In genomic region chr5:33297760-33298216, GRCh38 we compare ENCODE assay signal across 15 cellular contexts.
DNase-seq lines count a peak whose midpoint lies in the region; TF ChIP-seq lines count a peak whose summit lies in the region.
"Had no signal": no experiment of that assay in that cellular context is flagged by ENCODE, and none has a peak within 500 bp of the region (broad histone marks: within the 10 kb centered on the region; RNA-seq: fewer than 3 reads in every experiment).

No MANE protein-coding gene starts in this region.

- H3K4me3 ChIP-seq in fibroblast of villous mesenchyme (ENCODE audit: low read depth, low read length) (peak overlapping the region; percentile 24), testis (peak overlapping the region; percentile 26 to 42)

- H3K9me3 ChIP-seq in testis = no peaks in the 10 kb centered on the region

- H3K4me1 ChIP-seq in testis = peaks cover 12% of the 10 kb centered on the region

- no peaks in the 10 kb centered on the region for H3K36me3 ChIP-seq in testis (ENCODE audit: low read depth, missing control alignments)

- 67 to 78% methylated on average over 23 of the region's 23 CpGs for WGBS in testis, 2 donors

- H3K36me3 Mint-ChIP-seq in activated CD4-positive, alpha-beta T cell treated with anti-CD3 and anti-CD28 coated beads, Interleukin-2, amount 10 ng/mL, durations not matched to agents 24 days and 14 days (ENCODE audit: low read depth) = no peaks in the 10 kb centered on the region
- H3K36me3 Mint-ChIP-seq: activated CD4-positive, alpha-beta memory T cell treated with anti-CD3 and anti-CD28 coated beads for 36 hours had no signal

- intact Hi-C loops in activated CD4-positive, alpha-beta T cell treated with anti-CD3 and anti-CD28 coated beads, Interleukin-2, amount 10 ng/mL, durations not matched to agents 24 days and 14 days (cut with micrococcal nuclease) = no loop called here
- intact Hi-C loops in testis (cut with DNase I; ENCODE audit: low total_unique reads) = no loop called here

- no peak for TF ChIP-seq POLR2A in testis (IDR thresholded peaks at IDR 0.05)

- TF ChIP-seq CTCF in fibroblast of villous mesenchyme (IDR thresholded peaks at IDR 0.05; ENCODE audit: insufficient read depth, low read depth, low read length) (peak; percentile 64), testis (IDR thresholded peaks at IDR 0.05) (peak in 2 of 3 experiments; percentile 22 to 38)

- H3K27me3 ChIP-seq in testis = no peaks in the 10 kb centered on the region

- no peak overlapping the region for H3K27ac Mint-ChIP-seq in activated CD4-positive, alpha-beta T cell treated with anti-CD3 and anti-CD28 coated beads, Interleukin-2, amount 10 ng/mL, durations not matched to agents 24 days and 14 days
- H3K27ac Mint-ChIP-seq: activated CD4-positive, alpha-beta memory T cell treated with anti-CD3 and anti-CD28 coated beads for 36 hours; activated T-helper 2 cell treated with anti-CD3 and anti-CD28 coated beads, Interferon-gamma antibody, Interleukin-2, Interleukin-4, amounts not matched to agents 10 μg/mL and 5 μg/mL and 100 μg/mL, durations not matched to agents 14 hours and 24 hours and 36 hours had no signal

- no peak overlapping the region for H3K4me3 Mint-ChIP-seq in activated CD4-positive, alpha-beta T cell treated with anti-CD3 and anti-CD28 coated beads, Interleukin-2, amount 10 ng/mL, durations not matched to agents 24 days and 14 days
- H3K4me3 Mint-ChIP-seq: activated CD4-positive, alpha-beta memory T cell treated with anti-CD3 and anti-CD28 coated beads for 36 hours had no signal

- no peaks in the 10 kb centered on the region for H3K9me3 Mint-ChIP-seq in activated CD4-positive, alpha-beta T cell treated with anti-CD3 and anti-CD28 coated beads, Interleukin-2, amount 10 ng/mL, durations not matched to agents 24 days and 14 days
- H3K9me3 Mint-ChIP-seq: activated CD4-positive, alpha-beta memory T cell treated with anti-CD3 and anti-CD28 coated beads for 36 hours; activated T-helper 2 cell treated with anti-CD3 and anti-CD28 coated beads, Interferon-gamma antibody, Interleukin-2, Interleukin-4, amounts not matched to agents 10 μg/mL and 5 μg/mL and 100 μg/mL, durations not matched to agents 14 hours and 24 hours and 36 hours had no signal

- H3K27me3 Mint-ChIP-seq in activated CD4-positive, alpha-beta T cell treated with anti-CD3 and anti-CD28 coated beads, Interleukin-2, amount 10 ng/mL, durations not matched to agents 24 days and 14 days = peaks cover 10% of the 10 kb centered on the region

- H3K27ac ChIP-seq in testis = no peak overlapping the region

- DNase-seq in activated CD4-positive, alpha-beta T cell treated with anti-CD3 and anti-CD28 coated beads, Interleukin-2, amount 10 ng/mL, durations not matched to agents 24 days and 14 days = peak; percentile 56
- DNase-seq in activated CD4-positive, alpha-beta T cell treated with anti-CD3 and anti-CD28 coated beads for 4 hours = no peak
- DNase-seq in NCI-H69 (lab: John Stamatoyannopoulos, UW) (peak; percentile 32), fibroblast of villous mesenchyme (ENCODE audit: low read depth) (peak; percentile 22), testis (peak; percentile 50), NCI-H446 (lab: John Stamatoyannopoulos, UW) (no peak), ureter (ENCODE audit: low spot score) (no peak), middle frontal gyrus (ENCODE audit: extremely low spot score, low spot score) (no peak)
- DNase-seq: activated CD4-positive, alpha-beta memory T cell treated with anti-CD3 and anti-CD28 coated beads for 36 hours; anterior cingulate cortex; NCI-H748 treated with DMSO at 0.1 percent for 48 hours; nucleus accumbens; small intestine; T-helper 9 cell had no signal

- H3K4me1 Mint-ChIP-seq in activated CD4-positive, alpha-beta T cell treated with anti-CD3 and anti-CD28 coated beads, Interleukin-2, amount 10 ng/mL, durations not matched to agents 24 days and 14 days = peaks cover 7% of the 10 kb centered on the region

Comparison
In these comparisons a context has a peak if more than half of its experiments do, and no peak if none do; other contexts are left out.
1. DNase-seq: peak in activated CD4-positive, alpha-beta T cell treated with anti-CD3 and anti-CD28 coated beads, Interleukin-2, amount 10 ng/mL, durations not matched to agents 24 days and 14 days (single experiment), NCI-H69 (single experiment), fibroblast of villous mesenchyme (single experiment) and testis (single experiment); none in activated CD4-positive, alpha-beta T cell treated with anti-CD3 and anti-CD28 coated beads for 4 hours (0 of 2), NCI-H446 (0 of 2), ureter (single experiment) and middle frontal gyrus (single experiment).